8 cellular contexts compared by ENCODE assay signal in genomic region chr19:43667524-43668405, GRCh38. TPM values are rescaled to one million over a fixed set of nuclear protein-coding genes. Genes with fewer than 3 reads are reported as not detected.
A peak's percentile ranks its signal among the peaks of the same experiment; 100 is the strongest.
DNase-seq lines count a peak whose midpoint lies in the region; ATAC-seq, FAIRE-seq and TF ChIP-seq lines count a peak whose summit lies in the region.

No MANE protein-coding gene starts in this region.

- no peaks in the 10 kb centered on the region for H3K9me2 ChIP-seq in DOHH2 (replicated peaks; ENCODE audit: control insufficient read depth, low read length)

- 45 to 50% methylated on average over 38 to 45 of the region's 48 CpGs for WGBS in mesodermal cell (ENCODE audit: insufficient coverage in 2 of 2), 2 experiments

- no peak for FAIRE-seq in GM12892 (lab: Jason Lieb, UNC)

- DNase-seq in NCI-H69 (lab: John Stamatoyannopoulos, UW) (peak; percentile 87), dermis blood vessel endothelial cell (peak; percentile 63), GM12892 (ENCODE audit: insufficient read length) (no peak), SKM-1 treated with dmso at 0.1 percent for 144 hours (lab: John Stamatoyannopoulos, UW; ENCODE audit: unreplicated experiment) (no peak)

- peaks cover 30% of the 10 kb centered on the region for H3K27me3 ChIP-seq in DOHH2 (ENCODE audit: control insufficient read depth, low read length)

- H3K4me3 ChIP-seq in DOHH2 (ENCODE audit: low read length) (peak overlapping the region; percentile 54), mesodermal cell (ENCODE audit: extremely low read depth, insufficient read depth, low read length, poor library complexity, severe bottlenecking) (peak overlapping the region; percentile 38)

- no peaks in the 10 kb centered on the region for H4K20me1 ChIP-seq in DOHH2 (ENCODE audit: control insufficient read depth, insufficient read depth, low read depth, low read length)

- TF ChIP-seq CTCF in DOHH2 (IDR thresholded peaks at IDR 0.05; ENCODE audit: low read depth, low read length, poor library complexity, severe bottlenecking) = no peak

- no peak overlapping the region for H3K27ac ChIP-seq in DOHH2 (ENCODE audit: low read depth, low read length)
- peak overlapping the region; percentile 57 for H3K27ac ChIP-seq in mesodermal cell (ENCODE audit: low read depth, low read length, severe bottlenecking)

- peak overlapping the region; percentile 62 for H3K4me2 ChIP-seq in DOHH2 (ENCODE audit: low read length)

- no peaks in the 10 kb centered on the region for H3K9me3 ChIP-seq in DOHH2 (ENCODE audit: control insufficient read depth, insufficient read depth, low read length)
- H3K9me3 ChIP-seq in mesodermal cell (ENCODE audit: control insufficient read depth, low read length) = no peaks in the 10 kb centered on the region

- no peak for TF ChIP-seq POLR2A in GM12892 (IDR thresholded peaks at IDR 0.05; ENCODE audit: low read depth, low read length)

- H3K36me3 ChIP-seq in DOHH2 (ENCODE audit: control insufficient read depth, low read length) (no peaks in the 10 kb centered on the region), mesodermal cell (ENCODE audit: control insufficient read depth, insufficient read depth, low read length) (peaks cover 36% of the 10 kb centered on the region)

- no peaks in the 10 kb centered on the region for H3K79me2 ChIP-seq in DOHH2 (ENCODE audit: control insufficient read depth, low read length)

- no peaks in the 10 kb centered on the region for H3F3A ChIP-seq in DOHH2 (ENCODE audit: control insufficient read depth, insufficient read depth)

- peaks cover 29% of the 10 kb centered on the region for H3K4me1 ChIP-seq in DOHH2 (ENCODE audit: control insufficient read depth, low read length)
- peaks cover 13% of the 10 kb centered on the region for H3K4me1 ChIP-seq in mesodermal cell (ENCODE audit: control insufficient read depth, insufficient read depth, low read length, poor library complexity, severe bottlenecking)

- no peak for ATAC-seq in HG02571 (IDR thresholded peaks at IDR 0.05; ENCODE audit: unreplicated experiment)
- no peak for ATAC-seq in HG03521 (IDR thresholded peaks at IDR 0.05; ENCODE audit: unreplicated experiment)

RNA-seq across cellular contexts. Expression of gene PLAUR, which starts 2.2 kb away (rescaled TPM):
- 23.3 and 24.2 TPM in 2 replicates for total RNA-seq in dermis blood vessel endothelial cell
- 27.3 TPM for polyA plus RNA-seq in mesodermal cell (2013, experiment 1 of 2)
- 23.6 TPM for polyA plus RNA-seq in mesodermal cell (2013, experiment 2 of 2)
- 5.9 TPM for polyA plus RNA-seq in GM12892 (2012; ENCODE audit: missing spikeins)

RNA-seq across cellular contexts. Expression of gene CADM4, which starts 28.1 kb away (rescaled TPM):
- 8.7 and 11.9 TPM in 2 replicates for total RNA-seq in dermis blood vessel endothelial cell
- polyA plus RNA-seq in mesodermal cell (2013, experiment 1 of 2) = 34.0 TPM
- polyA plus RNA-seq in mesodermal cell (2013, experiment 2 of 2) = 23.9 TPM
- polyA plus RNA-seq in GM12892 (2012; ENCODE audit: missing spikeins) = not detected

RNA-seq across cellular contexts. Expression of gene IRGC, which starts 48.1 kb away (rescaled TPM):
- total RNA-seq in dermis blood vessel endothelial cell = not detected in 2 replicates
- not detected for polyA plus RNA-seq in mesodermal cell (2013, experiment 1 of 2)
- polyA plus RNA-seq in mesodermal cell (2013, experiment 2 of 2) = not detected
- polyA plus RNA-seq in GM12892 (2012; ENCODE audit: missing spikeins) = not detected

RNA-seq across cellular contexts. Expression of gene ZNF428, which starts 48.3 kb away (rescaled TPM):
- 41.5 and 46.5 TPM in 2 replicates for total RNA-seq in dermis blood vessel endothelial cell
- polyA plus RNA-seq in mesodermal cell (2013, experiment 1 of 2) = 52.4 TPM
- 46.6 TPM for polyA plus RNA-seq in mesodermal cell (2013, experiment 2 of 2)
- polyA plus RNA-seq in GM12892 (2012; ENCODE audit: missing spikeins) = 15.3 TPM

RNA-seq across cellular contexts. Expression of gene SRRM5, which starts 55.9 kb away (rescaled TPM):
- total RNA-seq in dermis blood vessel endothelial cell = 0.05 and 0.17 TPM in 2 replicates
- 0.11 TPM for polyA plus RNA-seq in mesodermal cell (2013, experiment 1 of 2)
- 0.10 TPM for polyA plus RNA-seq in mesodermal cell (2013, experiment 2 of 2)
- polyA plus RNA-seq in GM12892 (2012; ENCODE audit: missing spikeins) = 0.34 TPM

Comparison
In these comparisons a context has a peak if more than half of its experiments do, and no peak if none do; other contexts are left out.
1. DNase-seq: peak in NCI-H69 (single experiment) and dermis blood vessel endothelial cell (single experiment); none in GM12892 (single experiment) and SKM-1 treated with dmso at 0.1 percent for 144 hours (single experiment).